In the genomic region with DNA sequence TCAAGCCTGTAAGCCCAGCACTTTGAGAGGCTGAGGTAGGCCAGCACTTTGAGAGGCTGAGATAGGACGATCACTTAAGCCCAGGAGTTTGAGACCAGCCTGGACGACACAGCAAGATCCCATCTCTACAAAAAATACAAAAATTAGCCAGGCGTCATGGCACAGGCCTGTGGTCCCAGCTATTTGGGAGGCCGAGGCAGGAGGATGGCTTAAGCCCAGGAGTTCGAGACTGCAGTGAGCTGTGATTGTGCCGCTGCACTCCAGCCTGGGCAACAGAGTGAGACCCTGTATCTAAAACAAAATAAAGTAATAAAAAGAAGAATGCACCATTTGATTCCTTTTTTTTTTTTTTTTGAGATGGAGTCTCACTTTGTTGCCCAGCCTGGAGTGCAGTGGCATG, we compare ENCODE assay signal across 2 cellular contexts.
DNase-seq lines count a peak whose midpoint lies in the region; ATAC-seq, FAIRE-seq and TF ChIP-seq lines count a peak whose summit lies in the region.
"Not testable (repeated sequence)": the region's sequence is repeated elsewhere in the genome, so short reads cannot be mapped to it uniquely, and the experiment has no call there.

No MANE protein-coding gene starts in this region.

- H3K27ac ChIP-seq in HEK293 (ENCODE audit: extremely low read depth, low read depth, low read length); K562 (ENCODE audit: extremely low read depth, low read depth, low read length): not testable (repeated sequence)

- 37% methylated on average over 5 of the region's 6 CpGs for WGBS in K562 (ENCODE audit: insufficient coverage, low coverage, missing lambda C conversion rate)

- TF ChIP-seq POLR2A in K562 (conservative IDR thresholded peaks at IDR 0.05): not testable (repeated sequence)

- intact Hi-C loops in K562 (cut with micrococcal nuclease): not testable (repeated sequence)

- H3K9me3 ChIP-seq in HEK293 (ENCODE audit: control insufficient read depth, insufficient read depth, low read depth, low read length); K562 (replicated peaks; ENCODE audit: control insufficient read depth, insufficient read depth, low read depth, low read length): not testable (repeated sequence)

- H3K9ac ChIP-seq in K562 (ENCODE audit: insufficient read depth in 1 of 2, low read depth in 2 of 2, low read length in 2 of 2): not testable (repeated sequence)

- H3K4me1 ChIP-seq in HEK293 (ENCODE audit: control insufficient read depth, insufficient read depth, low read length): not testable (repeated sequence)
- H3K4me1 ChIP-seq in K562 (replicated peaks in 1 of 2; ENCODE audit: control insufficient read depth in 2 of 2, insufficient read depth in 2 of 2, low read length in 2 of 2): peaks cover 3 to 11% of the 10 kb centered on the region in 2 experiments; a peak in 4 of 5 replicates

- not testable (repeated sequence) for H3K4me3 ChIP-seq in HEK293 (ENCODE audit: low read depth, low read length); K562

- DNase-seq in K562 (ENCODE audit: extremely low read depth in 1 of 4, low spot score in 3 of 4): not testable (repeated sequence)

- CTCF ChIA-PET in HEK293 (lab: Yijun Ruan, JAX); K562 (lab: Yijun Ruan, JAX; ENCODE audit: low intra/inter-chr PET ratio): not testable (repeated sequence)

- H3K27me3 ChIP-seq in K562 (ENCODE audit: control insufficient read depth in 2 of 2, insufficient read depth in 2 of 2, low read length in 2 of 2): not testable (repeated sequence)

- TF ChIP-seq CTCF in HEK293 (tag by site-specific recombination; IDR thresholded peaks at IDR 0.05); K562 (IDR thresholded peaks at IDR 0.05 in 2 of 3, conservative IDR thresholded peaks at IDR 0.05 in 1 of 3; ENCODE audit: insufficient read depth in 2 of 3, low read depth in 1 of 3, low read length in 3 of 3): not testable (repeated sequence)

- FAIRE-seq in K562 (lab: Jason Lieb, UNC): not testable (repeated sequence)

- not testable (repeated sequence) for H3K79me2 ChIP-seq in K562 (ENCODE audit: control insufficient read depth, insufficient read depth, low read length)

- not testable (repeated sequence) for H3K9me1 ChIP-seq in K562 (ENCODE audit: control insufficient read depth, insufficient read depth, low read length)

- not testable (repeated sequence) for H3K36me3 ChIP-seq in HEK293 (ENCODE audit: control insufficient read depth in 2 of 2, insufficient read depth in 1 of 2, low read length in 2 of 2); K562 (ENCODE audit: control insufficient read depth, insufficient read depth, low read length)

- BruUV-seq in K562 (replicated peaks; lab: Mats Ljungman, UMichigan): not testable (repeated sequence)

- not testable (repeated sequence) for H4K20me1 ChIP-seq in K562 (replicated peaks; ENCODE audit: control insufficient read depth, insufficient read depth, low read length)

- H3K4me2 ChIP-seq in K562 (ENCODE audit: insufficient read depth, low read length): not testable (repeated sequence)

- not testable (repeated sequence) for TF ChIP-seq RAD21 in K562 (CRISPR knock-in tag; conservative IDR thresholded peaks at IDR 0.05 in 1 of 2, IDR thresholded peaks at IDR 0.05 in 1 of 2)

- not testable (repeated sequence) for ATAC-seq in K562

- not testable (repeated sequence) for H2AFZ ChIP-seq in K562 (ENCODE audit: low read depth, low read length)

- in situ Hi-C loops in K562 (cut with MboI): not testable (repeated sequence)

- not testable (repeated sequence) for TF ChIP-seq EP300 in K562 (IDR thresholded peaks at IDR 0.05; ENCODE audit: low read length)

- POLR2A ChIA-PET in HEK293 (lab: Yijun Ruan, JAX): not testable (repeated sequence)
- POLR2A ChIA-PET in K562 (lab: Yijun Ruan, JAX): interaction anchor here (1.3 kb wide), 1 partner anchor 8 kb away, joined by 4 read pairs; no protein-coding TSS in a partner anchor

TF ChIP-seq in HEK293, 187 proteins besides CTCF, POLR2A, EP300 and RAD21:
- peak; percentile 70 for TF ChIP-seq ZNF121 (tag by site-specific recombination; IDR thresholded peaks at IDR 0.05)

TF ChIP-seq in K562, 482 proteins besides CTCF, POLR2A, EP300 and RAD21:
- TF ChIP-seq ZNF121 (CRISPR knock-in tag; conservative IDR thresholded peaks at IDR 0.05): peak; percentile 46; the same call in 1 of the 2 replicates
